In genomic region chr6:99349620-99350141, GRCh38 we compare ENCODE assay signal across 8 cellular contexts. TPM values are rescaled to one million over a fixed set of nuclear protein-coding genes. Genes with fewer than 3 reads are reported as not detected.
A peak's percentile ranks its signal among the peaks of the same experiment; 100 is the strongest.
DNase-seq lines count a peak whose midpoint lies in the region; ATAC-seq and TF ChIP-seq lines count a peak whose summit lies in the region.

TSS of gene FAXC (minus strand) at chr6:99349674. CDS start at chr6:99349372, 302 bp downstream.

- H3K9ac ChIP-seq in OCI-LY1 (ENCODE audit: low read length): no peak within 1 kb of the TSS

- no peaks in the 10 kb centered on the region for H3K9me3 Mint-ChIP-seq in stimulated activated effector memory CD8-positive, alpha-beta T cell treated with anti-CD3 and anti-CD28 coated beads, Interleukin-12 subunit alpha, Interleukin-12 subunit beta, amount 100 ng/mL, for 72 hours

- POLR2A ChIA-PET in AG04450 (lab: Yijun Ruan, JAX): interaction anchor here (1.0 to 1.4 kb wide), 2 partner anchors 44 to 75 kb away, joined by 3 to 7 read pairs; partner anchors contain the start of gene COQ3

- H3F3A ChIP-seq in OCI-LY1 (ENCODE audit: insufficient read depth, low read length): no peaks in the 10 kb centered on the region

- peak; percentile 24; the same call in 1 of the 2 replicates for TF ChIP-seq CTCF in AG04450 (IDR thresholded peaks at IDR 0.05; ENCODE audit: low read depth, low read length)
- TF ChIP-seq CTCF in OCI-LY1 (IDR thresholded peaks at IDR 0.05; ENCODE audit: low read length): no peak
- no peak for TF ChIP-seq CTCF in cardiac fibroblast (IDR thresholded peaks at IDR 0.05; ENCODE audit: low read depth, low read length)
- peak; percentile 19 for TF ChIP-seq CTCF in kidney epithelial cell (IDR thresholded peaks at IDR 0.05; ENCODE audit: insufficient read depth, low read length, poor library complexity, severe bottlenecking)

- ATAC-seq in GM18505 (IDR thresholded peaks at IDR 0.05; ENCODE audit: unreplicated experiment) (peak; percentile 61), HG03175 (IDR thresholded peaks at IDR 0.05; ENCODE audit: unreplicated experiment) (peak; percentile 40)
- ATAC-seq in stimulated activated effector memory CD8-positive, alpha-beta T cell treated with anti-CD3 and anti-CD28 coated beads, Interleukin-12 subunit alpha, Interleukin-12 subunit beta, amount 100 ng/mL, for 72 hours: peak; percentile 43

- DNase-seq in AG04450 (ENCODE audit: low read depth, low spot score): no peak
- peak; percentile 21 to 25 for DNase-seq in cardiac fibroblast (ENCODE audit: low read depth in 2 of 2)
- DNase-seq in kidney epithelial cell (ENCODE audit: low read depth): no peak
- no peak for DNase-seq in stimulated activated effector memory CD8-positive, alpha-beta T cell treated with anti-CD3 and anti-CD28 coated beads, Interleukin-12 subunit alpha, Interleukin-12 subunit beta, amount 100 ng/mL, for 72 hours (ENCODE audit: low spot score in 2 of 2)
- no peak for DNase-seq in activated CD4-positive, CD25-positive, alpha-beta regulatory T cell treated with anti-CD3 and anti-CD28 coated beads, Interleukin-2, amount 50 U/mL, for 72 hours

- H3K4me1 ChIP-seq in OCI-LY1 (ENCODE audit: insufficient read depth, low read length, severe bottlenecking): peaks cover 3% of the 10 kb centered on the region

- peak within 1 kb of the TSS; percentile 63 for H3K4me2 ChIP-seq in OCI-LY1 (ENCODE audit: low read length)

- H4K20me1 ChIP-seq in OCI-LY1 (ENCODE audit: insufficient read depth, low read length): no peaks in the 10 kb centered on the region

- peak within 1 kb of the TSS; percentile 19 for H3K4me3 Mint-ChIP-seq in stimulated activated effector memory CD8-positive, alpha-beta T cell treated with anti-CD3 and anti-CD28 coated beads, Interleukin-12 subunit alpha, Interleukin-12 subunit beta, amount 100 ng/mL, for 72 hours

- H2AFZ ChIP-seq in OCI-LY1 (ENCODE audit: low read length): no peak within 1 kb of the TSS

- no peak within 1 kb of the TSS for H3K27ac Mint-ChIP-seq in stimulated activated effector memory CD8-positive, alpha-beta T cell treated with anti-CD3 and anti-CD28 coated beads, Interleukin-12 subunit alpha, Interleukin-12 subunit beta, amount 100 ng/mL, for 72 hours

- H3K79me2 ChIP-seq in OCI-LY1 (ENCODE audit: insufficient read depth, low read length): no peaks in the 10 kb centered on the region

- H3K4me1 Mint-ChIP-seq in stimulated activated effector memory CD8-positive, alpha-beta T cell treated with anti-CD3 and anti-CD28 coated beads, Interleukin-12 subunit alpha, Interleukin-12 subunit beta, amount 100 ng/mL, for 72 hours: no peaks in the 10 kb centered on the region

- H3K4me3 ChIP-seq in AG04450 (ENCODE audit: low read depth, low read length) (peak within 1 kb of the TSS; percentile 66), OCI-LY1 (ENCODE audit: low read depth, low read length, poor library complexity, severe bottlenecking) (peak within 1 kb of the TSS; percentile 49), cardiac fibroblast (replicated peaks in 1 of 2; ENCODE audit: low read depth in 2 of 2, low read length in 2 of 2) (peak within 1 kb of the TSS; percentile 51 to 61), kidney epithelial cell (ENCODE audit: low read depth, low read length) (peak within 1 kb of the TSS; percentile 62)

- CTCF ChIA-PET in AG04450 (lab: Charles Lee): interaction anchor here (1.1 to 3.3 kb wide), 2 partner anchors 15 to 19 kb away, joined by 3 to 26 read pairs; no protein-coding TSS in a partner anchor

- peaks cover 5% of the 10 kb centered on the region for H3K27me3 ChIP-seq in AG04450 (ENCODE audit: control insufficient read depth, insufficient read depth, low read length)
- H3K27me3 ChIP-seq in OCI-LY1 (ENCODE audit: insufficient read depth, low read length): no peaks in the 10 kb centered on the region
- no peaks in the 10 kb centered on the region for H3K27me3 ChIP-seq in kidney epithelial cell (ENCODE audit: control insufficient read depth, insufficient read depth, low read length)

- H3K36me3 ChIP-seq in OCI-LY1 (ENCODE audit: insufficient read depth, low read length): no peaks in the 10 kb centered on the region
- H3K36me3 ChIP-seq in kidney epithelial cell (ENCODE audit: control insufficient read depth, insufficient read depth, low read length): no peaks in the 10 kb centered on the region

- H3K9me2 ChIP-seq in OCI-LY1 (ENCODE audit: low read depth, low read length): no peaks in the 10 kb centered on the region

- no peaks in the 10 kb centered on the region; the same call in 1 of the 2 replicates for H3K9me3 ChIP-seq in AG04450 (ENCODE audit: control insufficient read depth, insufficient read depth, low read length)
- no peaks in the 10 kb centered on the region for H3K9me3 ChIP-seq in OCI-LY1 (ENCODE audit: low read length)

- TF ChIP-seq POLR2A in GM18505 (IDR thresholded peaks at IDR 0.05; ENCODE audit: borderline replicate concordance, extremely low read depth, insufficient read depth, insufficient read length): no peak

- H3K27ac ChIP-seq in AG04450 (ENCODE audit: low read depth, low read length) (no peak within 1 kb of the TSS), OCI-LY1 (ENCODE audit: low read depth, low read length, poor library complexity, severe bottlenecking) (no peak within 1 kb of the TSS)

- no peaks in the 10 kb centered on the region for H3K36me3 Mint-ChIP-seq in stimulated activated effector memory CD8-positive, alpha-beta T cell treated with anti-CD3 and anti-CD28 coated beads, Interleukin-12 subunit alpha, Interleukin-12 subunit beta, amount 100 ng/mL, for 72 hours

RNA-seq across cellular contexts. Expression of gene FAXC, which starts in this region (rescaled TPM):
- polyA plus RNA-seq in AG04450 (2011; rRNA removed): 7.0 and 8.4 TPM in 2 replicates
- 3.9 and 4.6 TPM in 2 replicates for polyA minus RNA-seq in AG04450 (2011; rRNA and poly(A)+ RNA removed)
- total RNA-seq in kidney epithelial cell: 7.5 and 10.1 TPM in 2 replicates

Comparison
In these comparisons a context has a peak if more than half of its experiments do, and no peak if none do; other contexts are left out.
1. DNase-seq: peak in cardiac fibroblast (2 of 2); none in AG04450 (single experiment), kidney epithelial cell (single experiment), stimulated activated effector memory CD8-positive, alpha-beta T cell treated with anti-CD3 and anti-CD28 coated beads, Interleukin-12 subunit alpha, Interleukin-12 subunit beta, amount 100 ng/mL, for 72 hours (0 of 2) and activated CD4-positive, CD25-positive, alpha-beta regulatory T cell treated with anti-CD3 and anti-CD28 coated beads, Interleukin-2, amount 50 U/mL, for 72 hours (single experiment).
2. CTCF ChIP-seq: peak in AG04450 (single experiment) and kidney epithelial cell (single experiment); none in OCI-LY1 (single experiment) and cardiac fibroblast (single experiment).
3. Peak in every context shown above with its lines, with median percentiles within 50 percentile points of each other: H3K4me3 ChIP-seq and ATAC-seq.